1 cellular context compared by ENCODE assay signal in the genomic region with DNA sequence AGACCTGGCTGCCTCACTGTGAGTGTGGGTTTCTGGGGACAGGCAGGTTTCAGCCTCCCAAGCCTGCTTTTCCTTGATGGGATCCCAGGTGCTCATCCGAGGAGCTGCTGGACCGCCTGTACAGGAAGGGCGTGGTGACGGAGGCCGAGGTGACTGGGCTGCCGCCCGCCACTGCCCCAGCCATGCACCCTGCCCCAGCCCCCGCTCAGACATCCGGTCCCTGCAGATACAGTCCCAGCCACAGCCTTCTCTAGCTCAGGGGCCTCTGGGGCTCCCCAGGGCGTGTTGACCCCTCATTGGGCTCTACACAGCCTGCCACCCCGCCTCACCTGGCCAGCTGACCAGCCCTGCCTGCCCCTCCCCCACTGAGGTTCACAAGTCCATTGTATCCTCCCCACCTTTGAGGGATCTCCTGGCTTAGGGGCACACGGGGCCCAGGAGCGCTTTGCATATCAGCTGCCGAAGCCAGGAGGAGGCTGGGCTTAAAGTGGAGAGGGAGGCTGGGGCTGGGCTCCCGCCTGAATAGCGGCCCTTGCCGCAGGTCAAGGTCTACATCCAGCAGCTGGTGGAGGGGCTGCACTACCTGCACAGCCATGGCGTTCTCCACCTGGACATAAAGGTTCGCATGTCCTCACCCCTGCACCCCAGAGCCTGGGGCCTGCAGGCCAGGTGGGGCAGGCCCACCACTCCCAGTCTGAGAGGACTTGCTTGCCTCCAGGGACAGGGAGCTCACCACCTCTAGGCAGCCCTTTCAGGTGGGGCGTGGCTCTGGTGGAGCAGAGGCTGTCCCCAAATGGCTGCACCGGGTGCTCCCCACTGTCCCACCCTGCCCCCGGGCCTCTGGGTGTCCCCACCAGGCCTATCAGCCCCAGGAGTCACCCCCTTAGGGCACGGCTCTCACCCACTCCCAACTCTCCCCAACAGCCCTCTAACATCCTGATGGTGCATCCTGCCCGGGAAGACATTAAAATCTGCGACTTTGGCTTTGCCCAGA.
TF ChIP-seq lines count a peak whose summit lies in the region.

No MANE protein-coding gene starts in this region.

TF ChIP-seq in K562, 482 proteins besides CTCF, POLR2A, EP300 and RAD21 (continued from another document and continues in another):
- TF ChIP-seq NR1H2 (CRISPR knock-in tag; IDR thresholded peaks at IDR 0.05) (no peak), ETV1 (tag; conservative IDR thresholded peaks at IDR 0.05; ENCODE audit: low read depth) (peak; percentile 95), BCOR (IDR thresholded peaks at IDR 0.05) (peak; percentile 100), MTA3 (IDR thresholded peaks at IDR 0.05; ENCODE audit: borderline replicate concordance) (peak; percentile 52; the same call in 1 of the 2 replicates), CHD4 (IDR thresholded peaks at IDR 0.05; ENCODE audit: insufficient read depth, insufficient replicate concordance, low read depth, low read length, poor library complexity, severe bottlenecking) (peak; percentile 94), ILF3 (IDR thresholded peaks at IDR 0.05; ENCODE audit: borderline replicate concordance) (no peak), BCL6 (CRISPR knock-in tag; IDR thresholded peaks at IDR 0.05) (no peak), GTF2F1 (IDR thresholded peaks at IDR 0.05; ENCODE audit: low read depth, low read length) (0 out of 2 replicates have a peak, but pooled peaks have one; percentile 34), ZBTB1 (CRISPR knock-in tag; IDR thresholded peaks at IDR 0.05; ENCODE audit: borderline replicate concordance, low read depth) (0 out of 2 replicates have a peak, but pooled peaks have one; percentile 41), RFX7 (CRISPR knock-in tag; IDR thresholded peaks at IDR 0.05) (no peak), CBFA2T3 (IDR thresholded peaks at IDR 0.05) (peak; percentile 83), KAT8 (IDR thresholded peaks at IDR 0.05; ENCODE audit: low read depth) (no peak), MEIS2 (IDR thresholded peaks at IDR 0.05; ENCODE audit: partially characterized antibody) (no peak), NR2C2 (CRISPR knock-in tag; IDR thresholded peaks at IDR 0.05) (peak; percentile 44; the same call in 1 of the 2 replicates), NR2C2 (tag; IDR thresholded peaks at IDR 0.05) (peak; percentile 66), ATF1 (CRISPR knock-in tag; IDR thresholded peaks at IDR 0.05) (no peak), ATF1 (tag; IDR thresholded peaks at IDR 0.05) (peak; percentile 57; the same call in 1 of the 2 replicates), ESRRA (IDR thresholded peaks at IDR 0.05; ENCODE audit: borderline replicate concordance, low read depth) (0 out of 2 replicates have a peak, but pooled peaks have one; percentile 29), WHSC1 (IDR thresholded peaks at IDR 0.05; ENCODE audit: low read length) (no peak), ARID2 (IDR thresholded peaks at IDR 0.05) (no peak), HNRNPK (IDR thresholded peaks at IDR 0.05; ENCODE audit: low read depth, low read length, poor library complexity, severe bottlenecking) (no peak), ARNT (IDR thresholded peaks at IDR 0.05) (no peak; a peak in 1 of 4 replicates), PHF20 (IDR thresholded peaks at IDR 0.05; ENCODE audit: partially characterized antibody) (peak; percentile 81), FOXP1 (CRISPR knock-in tag; IDR thresholded peaks at IDR 0.05) (no peak; the same call in 1 of the 2 replicates), ZNF124 (CRISPR knock-in tag; IDR thresholded peaks at IDR 0.05) (no peak), NFE2 (IDR thresholded peaks at IDR 0.05; ENCODE audit: low read depth) (peak; percentile 34; the same call in 1 of the 2 replicates), STAT5B (CRISPR knock-in tag; IDR thresholded peaks at IDR 0.05) (no peak), HMG20A (CRISPR knock-in tag; conservative IDR thresholded peaks at IDR 0.05) (0 out of 2 replicates have a peak, but pooled peaks have one; percentile 41), CTBP1 (IDR thresholded peaks at IDR 0.05; ENCODE audit: borderline replicate concordance) (peak; percentile 94), ZNF445 (CRISPR knock-in tag; IDR thresholded peaks at IDR 0.05; ENCODE audit: low read depth) (0 out of 2 replicates have a peak, but pooled peaks have one; percentile 9), KLF6 (CRISPR knock-in tag; IDR thresholded peaks at IDR 0.05; ENCODE audit: borderline replicate concordance) (peak; percentile 71; the same call in 1 of the 2 replicates), RBM39 (optimal IDR thresholded peaks at IDR 0.05; ENCODE audit: low read depth, low read length) (no peak), ZNF696 (CRISPR knock-in tag; conservative IDR thresholded peaks at IDR 0.05) (no peak), ZNF699 (CRISPR knock-in tag; IDR thresholded peaks at IDR 0.05; ENCODE audit: insufficient replicate concordance) (no peak), ZKSCAN1 (IDR thresholded peaks at IDR 0.05; ENCODE audit: low read depth, low read length) (0 out of 2 replicates have a peak, but pooled peaks have one; percentile 33), NONO (IDR thresholded peaks at IDR 0.05; ENCODE audit: low read depth in 2 of 2, low read length in 1 of 2) (0 out of 4 replicates have a peak, but pooled peaks of 1 of the 2 experiments have one; percentile 23)
- TF ChIP-seq, protein P1, sequence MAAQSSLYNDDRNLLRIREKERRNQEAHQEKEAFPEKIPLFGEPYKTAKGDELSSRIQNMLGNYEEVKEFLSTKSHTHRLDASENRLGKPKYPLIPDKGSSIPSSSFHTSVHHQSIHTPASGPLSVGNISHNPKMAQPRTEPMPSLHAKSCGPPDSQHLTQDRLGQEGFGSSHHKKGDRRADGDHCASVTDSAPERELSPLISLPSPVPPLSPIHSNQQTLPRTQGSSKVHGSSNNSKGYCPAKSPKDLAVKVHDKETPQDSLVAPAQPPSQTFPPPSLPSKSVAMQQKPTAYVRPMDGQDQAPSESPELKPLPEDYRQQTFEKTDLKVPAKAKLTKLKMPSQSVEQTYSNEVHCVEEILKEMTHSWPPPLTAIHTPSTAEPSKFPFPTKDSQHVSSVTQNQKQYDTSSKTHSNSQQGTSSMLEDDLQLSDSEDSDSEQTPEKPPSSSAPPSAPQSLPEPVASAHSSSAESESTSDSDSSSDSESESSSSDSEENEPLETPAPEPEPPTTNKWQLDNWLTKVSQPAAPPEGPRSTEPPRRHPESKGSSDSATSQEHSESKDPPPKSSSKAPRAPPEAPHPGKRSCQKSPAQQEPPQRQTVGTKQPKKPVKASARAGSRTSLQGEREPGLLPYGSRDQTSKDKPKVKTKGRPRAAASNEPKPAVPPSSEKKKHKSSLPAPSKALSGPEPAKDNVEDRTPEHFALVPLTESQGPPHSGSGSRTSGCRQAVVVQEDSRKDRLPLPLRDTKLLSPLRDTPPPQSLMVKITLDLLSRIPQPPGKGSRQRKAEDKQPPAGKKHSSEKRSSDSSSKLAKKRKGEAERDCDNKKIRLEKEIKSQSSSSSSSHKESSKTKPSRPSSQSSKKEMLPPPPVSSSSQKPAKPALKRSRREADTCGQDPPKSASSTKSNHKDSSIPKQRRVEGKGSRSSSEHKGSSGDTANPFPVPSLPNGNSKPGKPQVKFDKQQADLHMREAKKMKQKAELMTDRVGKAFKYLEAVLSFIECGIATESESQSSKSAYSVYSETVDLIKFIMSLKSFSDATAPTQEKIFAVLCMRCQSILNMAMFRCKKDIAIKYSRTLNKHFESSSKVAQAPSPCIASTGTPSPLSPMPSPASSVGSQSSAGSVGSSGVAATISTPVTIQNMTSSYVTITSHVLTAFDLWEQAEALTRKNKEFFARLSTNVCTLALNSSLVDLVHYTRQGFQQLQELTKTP (IDR thresholded peaks at IDR 0.05; ENCODE audit: low read depth in 1 of 2, partially characterized antibody in 2 of 2): peak in 1 of 2 experiments; percentile 59
- TF ChIP-seq, protein P2, sequence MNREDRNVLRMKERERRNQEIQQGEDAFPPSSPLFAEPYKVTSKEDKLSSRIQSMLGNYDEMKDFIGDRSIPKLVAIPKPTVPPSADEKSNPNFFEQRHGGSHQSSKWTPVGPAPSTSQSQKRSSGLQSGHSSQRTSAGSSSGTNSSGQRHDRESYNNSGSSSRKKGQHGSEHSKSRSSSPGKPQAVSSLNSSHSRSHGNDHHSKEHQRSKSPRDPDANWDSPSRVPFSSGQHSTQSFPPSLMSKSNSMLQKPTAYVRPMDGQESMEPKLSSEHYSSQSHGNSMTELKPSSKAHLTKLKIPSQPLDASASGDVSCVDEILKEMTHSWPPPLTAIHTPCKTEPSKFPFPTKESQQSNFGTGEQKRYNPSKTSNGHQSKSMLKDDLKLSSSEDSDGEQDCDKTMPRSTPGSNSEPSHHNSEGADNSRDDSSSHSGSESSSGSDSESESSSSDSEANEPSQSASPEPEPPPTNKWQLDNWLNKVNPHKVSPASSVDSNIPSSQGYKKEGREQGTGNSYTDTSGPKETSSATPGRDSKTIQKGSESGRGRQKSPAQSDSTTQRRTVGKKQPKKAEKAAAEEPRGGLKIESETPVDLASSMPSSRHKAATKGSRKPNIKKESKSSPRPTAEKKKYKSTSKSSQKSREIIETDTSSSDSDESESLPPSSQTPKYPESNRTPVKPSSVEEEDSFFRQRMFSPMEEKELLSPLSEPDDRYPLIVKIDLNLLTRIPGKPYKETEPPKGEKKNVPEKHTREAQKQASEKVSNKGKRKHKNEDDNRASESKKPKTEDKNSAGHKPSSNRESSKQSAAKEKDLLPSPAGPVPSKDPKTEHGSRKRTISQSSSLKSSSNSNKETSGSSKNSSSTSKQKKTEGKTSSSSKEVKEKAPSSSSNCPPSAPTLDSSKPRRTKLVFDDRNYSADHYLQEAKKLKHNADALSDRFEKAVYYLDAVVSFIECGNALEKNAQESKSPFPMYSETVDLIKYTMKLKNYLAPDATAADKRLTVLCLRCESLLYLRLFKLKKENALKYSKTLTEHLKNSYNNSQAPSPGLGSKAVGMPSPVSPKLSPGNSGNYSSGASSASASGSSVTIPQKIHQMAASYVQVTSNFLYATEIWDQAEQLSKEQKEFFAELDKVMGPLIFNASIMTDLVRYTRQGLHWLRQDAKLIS (CRISPR knock-in tag; IDR thresholded peaks at IDR 0.05): 0 out of 2 replicates have a peak, but pooled peaks have one; percentile 63
- TF ChIP-seq, protein P3, sequence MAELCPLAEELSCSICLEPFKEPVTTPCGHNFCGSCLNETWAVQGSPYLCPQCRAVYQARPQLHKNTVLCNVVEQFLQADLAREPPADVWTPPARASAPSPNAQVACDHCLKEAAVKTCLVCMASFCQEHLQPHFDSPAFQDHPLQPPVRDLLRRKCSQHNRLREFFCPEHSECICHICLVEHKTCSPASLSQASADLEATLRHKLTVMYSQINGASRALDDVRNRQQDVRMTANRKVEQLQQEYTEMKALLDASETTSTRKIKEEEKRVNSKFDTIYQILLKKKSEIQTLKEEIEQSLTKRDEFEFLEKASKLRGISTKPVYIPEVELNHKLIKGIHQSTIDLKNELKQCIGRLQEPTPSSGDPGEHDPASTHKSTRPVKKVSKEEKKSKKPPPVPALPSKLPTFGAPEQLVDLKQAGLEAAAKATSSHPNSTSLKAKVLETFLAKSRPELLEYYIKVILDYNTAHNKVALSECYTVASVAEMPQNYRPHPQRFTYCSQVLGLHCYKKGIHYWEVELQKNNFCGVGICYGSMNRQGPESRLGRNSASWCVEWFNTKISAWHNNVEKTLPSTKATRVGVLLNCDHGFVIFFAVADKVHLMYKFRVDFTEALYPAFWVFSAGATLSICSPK (IDR thresholded peaks at IDR 0.05; ENCODE audit: borderline replicate concordance): no peak
- TF ChIP-seq, protein P4, sequence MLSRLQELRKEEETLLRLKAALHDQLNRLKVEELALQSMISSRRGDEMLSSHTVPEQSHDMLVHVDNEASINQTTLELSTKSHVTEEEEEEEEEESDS (CRISPR knock-in tag; IDR thresholded peaks at IDR 0.05): no peak
- TF ChIP-seq, protein P5, sequence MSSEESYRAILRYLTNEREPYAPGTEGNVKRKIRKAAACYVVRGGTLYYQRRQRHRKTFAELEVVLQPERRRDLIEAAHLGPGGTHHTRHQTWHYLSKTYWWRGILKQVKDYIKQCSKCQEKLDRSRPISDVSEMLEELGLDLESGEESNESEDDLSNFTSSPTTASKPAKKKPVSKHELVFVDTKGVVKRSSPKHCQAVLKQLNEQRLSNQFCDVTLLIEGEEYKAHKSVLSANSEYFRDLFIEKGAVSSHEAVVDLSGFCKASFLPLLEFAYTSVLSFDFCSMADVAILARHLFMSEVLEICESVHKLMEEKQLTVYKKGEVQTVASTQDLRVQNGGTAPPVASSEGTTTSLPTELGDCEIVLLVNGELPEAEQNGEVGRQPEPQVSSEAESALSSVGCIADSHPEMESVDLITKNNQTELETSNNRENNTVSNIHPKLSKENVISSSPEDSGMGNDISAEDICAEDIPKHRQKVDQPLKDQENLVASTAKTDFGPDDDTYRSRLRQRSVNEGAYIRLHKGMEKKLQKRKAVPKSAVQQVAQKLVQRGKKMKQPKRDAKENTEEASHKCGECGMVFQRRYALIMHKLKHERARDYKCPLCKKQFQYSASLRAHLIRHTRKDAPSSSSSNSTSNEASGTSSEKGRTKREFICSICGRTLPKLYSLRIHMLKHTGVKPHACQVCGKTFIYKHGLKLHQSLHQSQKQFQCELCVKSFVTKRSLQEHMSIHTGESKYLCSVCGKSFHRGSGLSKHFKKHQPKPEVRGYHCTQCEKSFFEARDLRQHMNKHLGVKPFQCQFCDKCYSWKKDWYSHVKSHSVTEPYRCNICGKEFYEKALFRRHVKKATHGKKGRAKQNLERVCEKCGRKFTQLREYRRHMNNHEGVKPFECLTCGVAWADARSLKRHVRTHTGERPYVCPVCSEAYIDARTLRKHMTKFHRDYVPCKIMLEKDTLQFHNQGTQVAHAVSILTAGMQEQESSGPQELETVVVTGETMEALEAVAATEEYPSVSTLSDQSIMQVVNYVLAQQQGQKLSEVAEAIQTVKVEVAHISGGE (CRISPR knock-in tag; IDR thresholded peaks at IDR 0.05): peak in 2 of 3 experiments; percentile 20 to 72; a peak in 3 of 6 replicates
- TF ChIP-seq, protein P6, sequence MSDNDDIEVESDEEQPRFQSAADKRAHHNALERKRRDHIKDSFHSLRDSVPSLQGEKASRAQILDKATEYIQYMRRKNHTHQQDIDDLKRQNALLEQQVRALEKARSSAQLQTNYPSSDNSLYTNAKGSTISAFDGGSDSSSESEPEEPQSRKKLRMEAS (CRISPR knock-in tag; IDR thresholded peaks at IDR 0.05): peak; percentile 81
- TF ChIP-seq, protein P7, sequence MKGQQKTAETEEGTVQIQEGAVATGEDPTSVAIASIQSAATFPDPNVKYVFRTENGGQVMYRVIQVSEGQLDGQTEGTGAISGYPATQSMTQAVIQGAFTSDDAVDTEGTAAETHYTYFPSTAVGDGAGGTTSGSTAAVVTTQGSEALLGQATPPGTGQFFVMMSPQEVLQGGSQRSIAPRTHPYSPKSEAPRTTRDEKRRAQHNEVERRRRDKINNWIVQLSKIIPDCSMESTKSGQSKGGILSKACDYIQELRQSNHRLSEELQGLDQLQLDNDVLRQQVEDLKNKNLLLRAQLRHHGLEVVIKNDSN (CRISPR knock-in tag; IDR thresholded peaks at IDR 0.05): peak; percentile 63
